1 cellular context compared by ENCODE assay signal in genomic region chr2:181682026-181682789, GRCh38.
TF ChIP-seq lines count a peak whose summit lies in the region.

No MANE protein-coding gene starts in this region.

TF ChIP-seq in SK-N-SH, 30 proteins besides CTCF, POLR2A, EP300 and RAD21 (continued from another document):
- no peak for TF ChIP-seq PBX3 (IDR thresholded peaks at IDR 0.05)
- no peak for TF ChIP-seq YY1 (IDR thresholded peaks at IDR 0.05; ENCODE audit: low read depth)
- TF ChIP-seq FOSL2 (IDR thresholded peaks at IDR 0.05; ENCODE audit: borderline replicate concordance, low read depth), result no peak
- no peak for TF ChIP-seq SMC3 (IDR thresholded peaks at IDR 0.05; ENCODE audit: low read depth, low read length)
- no peak for TF ChIP-seq REST (IDR thresholded peaks at IDR 0.05; ENCODE audit: low read depth, low read length)
